Comparison of ENCODE assay signal across 7 cellular contexts in the genomic region with DNA sequence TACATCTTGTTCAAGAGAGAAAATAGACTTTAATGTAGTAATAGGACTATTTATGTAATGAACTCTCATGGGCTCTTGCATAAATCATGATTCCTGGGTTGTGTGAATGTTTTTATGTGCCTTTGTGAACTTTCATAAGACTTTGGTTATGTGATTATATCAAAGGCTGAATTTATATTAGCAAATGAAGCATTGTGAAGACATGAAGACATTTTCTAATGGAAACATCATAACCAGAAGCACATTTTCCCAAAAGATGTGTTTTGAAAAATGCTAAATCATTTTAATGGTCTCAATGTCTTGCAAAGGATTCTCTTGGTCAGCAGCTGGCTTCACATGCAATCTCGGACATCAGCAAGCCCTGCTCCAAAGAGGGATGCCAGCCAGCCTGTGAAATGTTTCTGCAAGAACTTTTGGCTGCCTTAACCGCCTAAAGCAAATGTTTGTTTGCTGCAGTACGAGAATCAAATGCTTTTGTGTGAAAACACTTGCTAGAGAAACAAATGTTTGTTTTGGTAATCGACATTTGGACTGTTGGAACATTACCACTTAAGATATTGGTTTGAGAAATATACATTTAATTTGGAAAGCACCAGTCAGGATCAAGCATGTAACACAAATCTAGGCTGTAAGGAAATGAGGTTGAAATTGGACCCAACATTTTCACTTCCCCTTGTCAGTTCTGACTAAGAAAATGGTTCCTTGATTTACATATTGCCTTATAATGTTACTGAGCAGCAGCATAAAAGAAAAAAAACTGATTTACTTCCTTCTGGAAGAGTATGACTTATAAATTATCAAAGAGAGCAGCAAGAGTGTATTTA.
DNase-seq lines count a peak whose midpoint lies in the region; ATAC-seq, FAIRE-seq and TF ChIP-seq lines count a peak whose summit lies in the region.

No MANE protein-coding gene starts in this region.

- intact Hi-C loops in esophagus muscularis mucosa (cut with DNase I) = no loop called here

- H3K4me1 ChIP-seq in parathyroid adenoma = no peaks in the 10 kb centered on the region
- peaks cover 0 to 5% (median 5%) of the 10 kb centered on the region in 4 donors for H3K4me1 ChIP-seq in esophagus muscularis mucosa

- H3K36me3 ChIP-seq in parathyroid adenoma (ENCODE audit: control insufficient read depth, insufficient read depth, low read length) = no peaks in the 10 kb centered on the region
- H3K36me3 ChIP-seq in esophagus muscularis mucosa = no peaks in the 10 kb centered on the region

- peak overlapping the region; percentile 54 for H2AFZ ChIP-seq in parathyroid adenoma

- H3K9me3 ChIP-seq in parathyroid adenoma (ENCODE audit: control insufficient read depth, low read length) (no peaks in the 10 kb centered on the region), esophagus muscularis mucosa (no peaks in the 10 kb centered on the region)

- no peak for DNase-seq in esophagus muscularis mucosa (ENCODE audit: extremely low spot score)
- DNase-seq in NCI-H510A treated with DMSO at 0.1 percent for 48 hours (lab: John Stamatoyannopoulos, UW) = no peak
- no peak for DNase-seq in frontal cortex (ENCODE audit: low spot score in 2 of 2)

- H3K27me3 ChIP-seq in parathyroid adenoma (ENCODE audit: control insufficient read depth, insufficient read depth, low read length) = no peaks in the 10 kb centered on the region
- no peaks in the 10 kb centered on the region for H3K27me3 ChIP-seq in esophagus muscularis mucosa

- ATAC-seq in GM19035 (IDR thresholded peaks at IDR 0.05; ENCODE audit: unreplicated experiment) (peak; percentile 98), HG02973 (IDR thresholded peaks at IDR 0.05; ENCODE audit: unreplicated experiment) (peak; percentile 99), SK-N-SH treated with all-trans-retinoic acid at 6 μM for 48 hours (peak; percentile 72)

- no peak overlapping the region for H3K27ac ChIP-seq in parathyroid adenoma
- H3K27ac ChIP-seq in esophagus muscularis mucosa (replicated peaks in 1 of 4) = no peak overlapping the region

- no peak for TF ChIP-seq EP300 in esophagus muscularis mucosa (IDR thresholded peaks at IDR 0.05)

- H3K79me2 ChIP-seq in parathyroid adenoma = no peaks in the 10 kb centered on the region

- 59% methylated on average over 4 of the region's 4 CpGs for WGBS in esophagus muscularis mucosa

- FAIRE-seq in frontal cortex (lab: Jason Lieb, UNC) = no peak

- no peak for TF ChIP-seq POLR2A in esophagus muscularis mucosa (IDR thresholded peaks at IDR 0.05; ENCODE audit: low read depth)

- no peak overlapping the region for H3K4me3 ChIP-seq in parathyroid adenoma (ENCODE audit: low read depth, low read length)
- H3K4me3 ChIP-seq in esophagus muscularis mucosa = no peak overlapping the region

- H3K4me2 ChIP-seq in parathyroid adenoma (ENCODE audit: low read length) = no peak overlapping the region

- no peak overlapping the region for H3K9ac ChIP-seq in parathyroid adenoma

- no peak for TF ChIP-seq CTCF in parathyroid adenoma (IDR thresholded peaks at IDR 0.05)
- TF ChIP-seq CTCF in esophagus muscularis mucosa (IDR thresholded peaks at IDR 0.05) = no peak

TF ChIP-seq in SK-N-SH treated with all-trans-retinoic acid at 6 μM for 48 hours, 23 proteins besides CTCF, POLR2A, EP300 and RAD21:
- TF ChIP-seq CREB5 (CRISPR knock-in tag; IDR thresholded peaks at IDR 0.05; ENCODE audit: low read depth) (peak; percentile 64; the same call in 1 of the 2 replicates), ISL1 (CRISPR knock-in tag; IDR thresholded peaks at IDR 0.05) (peak; percentile 92), ZNF565 (CRISPR knock-in tag; conservative IDR thresholded peaks at IDR 0.05; ENCODE audit: low read depth) (no peak), ESRRG (CRISPR knock-in tag; IDR thresholded peaks at IDR 0.05) (no peak)
